Comparison of ENCODE assay signal across 10 cellular contexts in genomic region chr2:165639504-165639903, GRCh38.
"Had no signal": no experiment of that assay in that cellular context is flagged by ENCODE, and none has a peak within 500 bp of the region (broad histone marks: within the 10 kb centered on the region; RNA-seq: fewer than 3 reads in every experiment).

No MANE protein-coding gene starts in this region.

- H3K4me3 Mint-ChIP-seq: GM23338, H9, IgD-negative memory B cell had no signal

- ATAC-seq: GM23338, HepG2 had no signal

- FAIRE-seq: H1, H54, HepG2 had no signal

- H3K9me3 Mint-ChIP-seq: GM23338, IgD-negative memory B cell had no signal

- H3K4me1 Mint-ChIP-seq: IgD-negative memory B cell had no signal

- H3K36me3 Mint-ChIP-seq: IgD-negative memory B cell had no signal

- DNase-seq: H9, HCEC 1CT, KBM-7 had no signal

- H3K27ac Mint-ChIP-seq: GM23338, H9, IgD-negative memory B cell had no signal

- H3K27ac ChIP-seq: HL-60, KMS-11 had no signal

- H3K4me3 ChIP-seq: GM23338 had no signal
